15 cellular contexts compared by ENCODE assay signal in the genomic region with DNA sequence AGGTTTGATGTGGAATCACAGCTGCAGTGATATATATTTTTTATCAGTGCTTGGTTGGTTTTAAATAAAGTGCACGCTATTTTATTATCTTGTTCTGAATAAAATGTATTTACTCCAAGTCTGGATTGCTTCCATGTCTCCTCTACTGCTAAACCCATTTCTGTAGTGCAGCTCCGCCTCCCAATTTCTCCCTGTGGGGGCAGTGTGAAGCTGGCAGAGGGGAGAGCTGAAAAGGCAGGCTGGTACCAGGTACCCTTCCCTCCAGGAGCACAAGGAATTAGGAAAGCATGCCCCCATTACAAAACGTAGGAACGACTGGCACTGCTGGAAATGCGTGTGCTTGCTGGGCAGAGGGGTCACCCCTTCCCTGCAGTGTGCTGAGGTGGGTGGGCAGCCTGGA. TPM values are rescaled to one million over a fixed set of nuclear protein-coding genes. Genes with fewer than 3 reads are reported as not detected.
DNase-seq lines count a peak whose midpoint lies in the region; ATAC-seq and TF ChIP-seq lines count a peak whose summit lies in the region.
"Had no signal": no experiment of that assay in that cellular context is flagged by ENCODE, and none has a peak within 500 bp of the region (broad histone marks: within the 10 kb centered on the region; RNA-seq: fewer than 3 reads in every experiment).

No MANE protein-coding gene starts in this region.

- DNase-seq in natural killer cell = no peak
- DNase-seq in natural killer cell treated with Interleukin-12 subunit alpha and Interleukin-12 subunit beta and Interleukin-15 and Interleukin-18, amount 100 ng/mL, for 72 hours (ENCODE audit: low spot score) = no peak
- peak; percentile 26 for DNase-seq in NCI-H226
- DNase-seq in immature natural killer cell = no peak
- no peak for DNase-seq in activated CD8-positive, alpha-beta memory T cell treated with anti-CD3 and anti-CD28 coated beads, Interleukin-2, amount 10 ng/mL, durations not matched to agents 7 days and 5 days
- DNase-seq in activated CD4-positive, CD25-positive, alpha-beta regulatory T cell (lab: John Stamatoyannopoulos, UW) = no peak
- no peak for DNase-seq in DMS79 (lab: John Stamatoyannopoulos, UW)
- DNase-seq: GF-D8; GOT3; KBM-7; NCI-H1694 treated with DMSO at 0.1 percent for 48 hours; SIG-M5; stimulated activated CD4-positive, alpha-beta T cell treated with anti-CD3 and anti-CD28 coated beads, Interleukin-2, amount 100 ng/mL, for 24 hours; stimulated activated CD8-positive, alpha-beta memory T cell treated with anti-CD3 and anti-CD28 coated beads, Interleukin-4, amount 100 ng/mL, for 48 hours had no signal

- H3K4me3 Mint-ChIP-seq in natural killer cell (peak overlapping the region; percentile 76), immature natural killer cell (peak overlapping the region; percentile 18 to 68 (median 53))
- no peak overlapping the region for H3K4me3 Mint-ChIP-seq in natural killer cell treated with Interleukin-12 subunit alpha and Interleukin-12 subunit beta and Interleukin-15 and Interleukin-18, amount 100 ng/mL, for 72 hours
- H3K4me3 Mint-ChIP-seq in activated CD8-positive, alpha-beta memory T cell treated with anti-CD3 and anti-CD28 coated beads, Interleukin-2, amount 10 ng/mL, durations not matched to agents 7 days and 5 days = no peak overlapping the region

- H3K4me1 Mint-ChIP-seq in natural killer cell (peaks cover 8 to 19% of the 10 kb centered on the region in 2 donors), immature natural killer cell (peaks cover 0 to 12% of the 10 kb centered on the region in 2 donors)
- H3K4me1 Mint-ChIP-seq in natural killer cell treated with Interleukin-12 subunit alpha and Interleukin-12 subunit beta and Interleukin-15 and Interleukin-18, amount 100 ng/mL, for 72 hours (ENCODE audit: low read depth in 2 of 2) = peaks cover 14 to 19% of the 10 kb centered on the region in 2 donors
- H3K4me1 Mint-ChIP-seq in activated CD8-positive, alpha-beta memory T cell treated with anti-CD3 and anti-CD28 coated beads, Interleukin-2, amount 10 ng/mL, durations not matched to agents 7 days and 5 days = peaks cover 12% of the 10 kb centered on the region

- H3K9me3 Mint-ChIP-seq in natural killer cell = no peaks in the 10 kb centered on the region
- H3K9me3 Mint-ChIP-seq in natural killer cell treated with Interleukin-12 subunit alpha and Interleukin-12 subunit beta and Interleukin-15 and Interleukin-18, amount 100 ng/mL, for 72 hours = no peaks in the 10 kb centered on the region
- H3K9me3 Mint-ChIP-seq in immature natural killer cell = no peaks in the 10 kb centered on the region
- no peaks in the 10 kb centered on the region for H3K9me3 Mint-ChIP-seq in activated CD8-positive, alpha-beta memory T cell treated with anti-CD3 and anti-CD28 coated beads, Interleukin-2, amount 10 ng/mL, durations not matched to agents 7 days and 5 days (ENCODE audit: low read depth)

- H3K36me3 Mint-ChIP-seq in natural killer cell (peaks cover 8% of the 10 kb centered on the region), immature natural killer cell (peaks cover 21 to 40% (median 33%) of the 10 kb centered on the region in 3 donors)
- peaks cover 7% of the 10 kb centered on the region for H3K36me3 Mint-ChIP-seq in natural killer cell treated with Interleukin-12 subunit alpha and Interleukin-12 subunit beta and Interleukin-15 and Interleukin-18, amount 100 ng/mL, for 72 hours
- H3K36me3 Mint-ChIP-seq in activated CD8-positive, alpha-beta memory T cell treated with anti-CD3 and anti-CD28 coated beads, Interleukin-2, amount 10 ng/mL, durations not matched to agents 7 days and 5 days = peaks cover 32% of the 10 kb centered on the region

- no peak for TF ChIP-seq CTCF in natural killer cell (IDR thresholded peaks at IDR 0.05)

- H3K27me3 Mint-ChIP-seq in natural killer cell (ENCODE audit: low read depth in 2 of 2) = peaks cover 7 to 23% of the 10 kb centered on the region in 2 donors
- H3K27me3 Mint-ChIP-seq in natural killer cell treated with Interleukin-12 subunit alpha and Interleukin-12 subunit beta and Interleukin-15 and Interleukin-18, amount 100 ng/mL, for 72 hours = peaks cover 5 to 14% of the 10 kb centered on the region in 2 donors
- peaks cover 0 to 6% (median 4%) of the 10 kb centered on the region in 3 donors for H3K27me3 Mint-ChIP-seq in immature natural killer cell (ENCODE audit: low read depth in 3 of 3)
- peaks cover 32% of the 10 kb centered on the region for H3K27me3 Mint-ChIP-seq in activated CD8-positive, alpha-beta memory T cell treated with anti-CD3 and anti-CD28 coated beads, Interleukin-2, amount 10 ng/mL, durations not matched to agents 7 days and 5 days

- H3K27ac Mint-ChIP-seq in natural killer cell = no peak overlapping the region
- H3K27ac Mint-ChIP-seq in natural killer cell treated with Interleukin-12 subunit alpha and Interleukin-12 subunit beta and Interleukin-15 and Interleukin-18, amount 100 ng/mL, for 72 hours = no peak overlapping the region
- H3K27ac Mint-ChIP-seq in immature natural killer cell = no peak overlapping the region
- no peak overlapping the region for H3K27ac Mint-ChIP-seq in activated CD8-positive, alpha-beta memory T cell treated with anti-CD3 and anti-CD28 coated beads, Interleukin-2, amount 10 ng/mL, durations not matched to agents 7 days and 5 days

- CTCF ChIA-PET in activated CD8-positive, alpha-beta memory T cell treated with anti-CD3 and anti-CD28 coated beads, Interleukin-2, amount 10 ng/mL, durations not matched to agents 7 days and 5 days (lab: Charles Lee) = interaction anchor here (0.9 to 1.1 kb wide), 3 partner anchors 8 to 92 kb away, joined by 3 to 4 read pairs (median 3); no protein-coding TSS in a partner anchor

- intact Hi-C loops in natural killer cell (cut with micrococcal nuclease) = no loop called here

- ATAC-seq in natural killer cell (no peak), GM21390 (IDR thresholded peaks at IDR 0.05; ENCODE audit: unreplicated experiment) (no peak)
- ATAC-seq in natural killer cell treated with Interleukin-12 subunit alpha and Interleukin-12 subunit beta and Interleukin-15 and Interleukin-18, amount 100 ng/mL, for 72 hours = no peak
- no peak for ATAC-seq in activated CD8-positive, alpha-beta memory T cell treated with anti-CD3 and anti-CD28 coated beads, Interleukin-2, amount 10 ng/mL, durations not matched to agents 7 days and 5 days

RNA-seq across cellular contexts. Expression of gene TMEM132A, which starts 0.9 kb away (rescaled TPM):
- total RNA-seq in natural killer cell = not detected
- total RNA-seq in natural killer cell treated with Interleukin-12 subunit alpha and Interleukin-12 subunit beta and Interleukin-15 and Interleukin-18, amount 100 ng/mL, for 72 hours = under 1 TPM in 1 of 2 donors, not detected in 1; 0.10 TPM
- polyA plus RNA-seq in immature natural killer cell = not detected
- under 1 TPM; 0.52 to 0.93 TPM for total RNA-seq in activated CD8-positive, alpha-beta memory T cell treated with anti-CD3 and anti-CD28 coated beads, Interleukin-2, amount 10 ng/mL, durations not matched to agents 7 days and 5 days

RNA-seq across cellular contexts. Expression of gene TMEM109, which starts 9.4 kb away (rescaled TPM):
- 100 to 1,000 TPM in 1 of 3 donors, 10 to 100 TPM in 2; 89.3 to 102 (median 96.8) TPM for total RNA-seq in natural killer cell
- 100 to 1,000 TPM in 1 of 2 donors, 10 to 100 TPM in 1; 81.8 to 105 TPM for total RNA-seq in natural killer cell treated with Interleukin-12 subunit alpha and Interleukin-12 subunit beta and Interleukin-15 and Interleukin-18, amount 100 ng/mL, for 72 hours
- 100 to 1,000 TPM; 292 to 631 (median 400) TPM for polyA plus RNA-seq in immature natural killer cell
- 100 to 1,000 TPM; 106 to 121 TPM for total RNA-seq in activated CD8-positive, alpha-beta memory T cell treated with anti-CD3 and anti-CD28 coated beads, Interleukin-2, amount 10 ng/mL, durations not matched to agents 7 days and 5 days

RNA-seq across cellular contexts. Expression of gene PRPF19, which starts 16.9 kb away (rescaled TPM):
- 10 to 100 TPM; 61.0 to 69.7 (median 67.5) TPM for total RNA-seq in natural killer cell
- total RNA-seq in natural killer cell treated with Interleukin-12 subunit alpha and Interleukin-12 subunit beta and Interleukin-15 and Interleukin-18, amount 100 ng/mL, for 72 hours = 100 to 1,000 TPM; 110 to 182 TPM
- polyA plus RNA-seq in immature natural killer cell = 10 to 100 TPM in 2 of 3 donors, 1 to 10 TPM in 1; 8.9 to 15.2 (median 13.6) TPM
- 100 to 1,000 TPM; 125 to 144 TPM for total RNA-seq in activated CD8-positive, alpha-beta memory T cell treated with anti-CD3 and anti-CD28 coated beads, Interleukin-2, amount 10 ng/mL, durations not matched to agents 7 days and 5 days

RNA-seq across cellular contexts. Expression of gene SLC15A3, which starts 28.6 kb away (rescaled TPM):
- total RNA-seq in natural killer cell = 10 to 100 TPM; 11.6 to 26.5 (median 20.1) TPM
- total RNA-seq in natural killer cell treated with Interleukin-12 subunit alpha and Interleukin-12 subunit beta and Interleukin-15 and Interleukin-18, amount 100 ng/mL, for 72 hours = 1 to 10 TPM; 1.2 to 5.0 TPM
- polyA plus RNA-seq in immature natural killer cell = under 1 TPM in 2 of 3 donors, not detected in 1; 0.41 to 0.43 TPM
- total RNA-seq in activated CD8-positive, alpha-beta memory T cell treated with anti-CD3 and anti-CD28 coated beads, Interleukin-2, amount 10 ng/mL, durations not matched to agents 7 days and 5 days = under 1 TPM; 0.30 to 0.96 TPM

RNA-seq across cellular contexts. Expression of gene CD6, which starts 48.2 kb away (rescaled TPM):
- total RNA-seq in natural killer cell = 100 to 1,000 TPM in 1 of 3 donors, 10 to 100 TPM in 2; 18.9 to 111 (median 85.6) TPM
- total RNA-seq in natural killer cell treated with Interleukin-12 subunit alpha and Interleukin-12 subunit beta and Interleukin-15 and Interleukin-18, amount 100 ng/mL, for 72 hours = 10 to 100 TPM in 1 of 2 donors, 1 to 10 TPM in 1; 5.9 to 44.0 TPM
- 10 to 100 TPM; 17.3 to 47.3 (median 19.1) TPM for polyA plus RNA-seq in immature natural killer cell
- 100 to 1,000 TPM; 152 to 181 TPM for total RNA-seq in activated CD8-positive, alpha-beta memory T cell treated with anti-CD3 and anti-CD28 coated beads, Interleukin-2, amount 10 ng/mL, durations not matched to agents 7 days and 5 days

Comparison
In these comparisons a context has a peak if more than half of its experiments do, and no peak if none do; other contexts are left out.
1. H3K4me3 Mint-ChIP-seq: peak in natural killer cell (single experiment) and immature natural killer cell (5 of 5); none in natural killer cell treated with Interleukin-12 subunit alpha and Interleukin-12 subunit beta and Interleukin-15 and Interleukin-18, amount 100 ng/mL, for 72 hours (single experiment) and activated CD8-positive, alpha-beta memory T cell treated with anti-CD3 and anti-CD28 coated beads, Interleukin-2, amount 10 ng/mL, durations not matched to agents 7 days and 5 days (single experiment).